16 cellular contexts compared by ENCODE assay signal in the genomic region with DNA sequence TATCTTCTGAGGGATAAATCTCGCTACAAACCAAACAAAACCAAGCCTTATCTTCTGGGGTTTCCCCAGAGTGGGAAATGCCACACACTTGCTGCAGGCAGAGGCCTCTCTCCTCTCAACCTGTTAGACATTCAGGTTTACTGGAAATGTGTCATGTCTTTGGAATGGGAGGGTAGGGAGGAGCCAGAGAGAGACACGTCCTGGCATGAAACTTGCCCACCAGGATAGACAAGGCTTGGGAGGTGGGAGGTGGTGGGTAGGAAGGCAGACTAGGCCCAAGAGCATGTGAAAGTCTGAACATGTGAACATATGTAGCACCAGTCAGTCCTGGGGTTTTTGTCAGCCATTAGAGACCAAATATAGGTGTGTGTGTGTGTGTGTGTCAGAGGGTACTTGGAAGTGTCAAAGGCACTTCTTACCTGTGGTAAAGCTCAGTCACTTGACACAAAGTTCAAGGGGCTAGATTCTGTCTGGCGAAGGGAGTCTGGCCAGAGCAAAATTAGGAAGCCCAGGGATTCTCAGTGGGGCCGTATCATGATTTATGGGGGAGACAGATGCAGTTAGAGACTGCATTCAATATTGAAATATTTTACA. TPM values are rescaled to one million over a fixed set of nuclear protein-coding genes. Genes with fewer than 3 reads are reported as not detected.
A peak's percentile ranks its signal among the peaks of the same experiment; 100 is the strongest.
DNase-seq lines count a peak whose midpoint lies in the region; ATAC-seq and TF ChIP-seq lines count a peak whose summit lies in the region.
"Had no signal": no experiment of that assay in that cellular context is flagged by ENCODE, and none has a peak within 500 bp of the region (broad histone marks: within the 10 kb centered on the region; RNA-seq: fewer than 3 reads in every experiment).

No MANE protein-coding gene starts in this region.

- H3K9me3 ChIP-seq in body of pancreas = no peaks in the 10 kb centered on the region
- H3K9me3 ChIP-seq: breast epithelium, ovary, stomach had no signal

- no peak for TF ChIP-seq POLR2A in body of pancreas (IDR thresholded peaks at IDR 0.05)

- DNase-seq in DMS53 (lab: John Stamatoyannopoulos, UW) (peak; percentile 29), DMS53 treated with DMSO at 0.1 percent for 48 hours (lab: John Stamatoyannopoulos, UW; ENCODE audit: unreplicated experiment) (no peak), body of pancreas (peak in 1 of 4 donors; percentile 19), kidney tubule cell (ENCODE audit: low spot score) (peak; percentile 94), ureter (ENCODE audit: low spot score) (peak; percentile 76), Ammon's horn (ENCODE audit: low spot score) (no peak), HCEC 1CT (no peak)
- no peak for DNase-seq in activated CD4-positive, alpha-beta T cell treated with anti-CD3 and anti-CD28 coated beads, Interleukin-2, amount 50 U/mL, for 48 hours
- DNase-seq: activated naive CD4-positive, alpha-beta T cell treated with anti-CD3 and anti-CD28 coated beads, Interleukin-2, amount 10 ng/mL, durations not matched to agents 7 days and 5 days; CD4-positive, alpha-beta T cell; GDM1; MV-4-11; ovary; stomach had no signal

- no peaks in the 10 kb centered on the region for H3K27me3 ChIP-seq in body of pancreas
- H3K27me3 ChIP-seq: breast epithelium, ovary, stomach had no signal

- peak overlapping the region; percentile 6 to 74 (median 42) for H3K27ac ChIP-seq in body of pancreas
- H3K27ac ChIP-seq: 22Rv1, breast epithelium, ovary, stomach had no signal

- no peaks in the 10 kb centered on the region for H3K36me3 ChIP-seq in body of pancreas (replicated peaks in 1 of 2; ENCODE audit: insufficient read depth in 1 of 2, low read depth in 2 of 2)
- H3K36me3 ChIP-seq: breast epithelium, ovary, stomach had no signal

- intact Hi-C loops in body of pancreas (cut with DNase I) = no loop called here

- peak; percentile 34 for ATAC-seq in body of pancreas

- 57 to 61% methylated on average over 4 of the region's 4 CpGs for WGBS in body of pancreas, 2 donors

- TF ChIP-seq CTCF in body of pancreas (IDR thresholded peaks at IDR 0.05) = no peak

- H3K4me3 ChIP-seq in body of pancreas = no peak overlapping the region
- H3K4me3 ChIP-seq: breast epithelium, ovary, stomach had no signal

- H3K4me1 ChIP-seq in body of pancreas = peaks cover 59% of the 10 kb centered on the region
- H3K4me1 ChIP-seq: breast epithelium had no signal

RNA-seq across cellular contexts. Expression of a gene that starts 32.4 kb away (rescaled TPM):
- total RNA-seq in body of pancreas = 10 to 100 TPM; 16.5 to 18.4 TPM
- total RNA-seq in ureter = 21.0 TPM

RNA-seq across cellular contexts. Expression of a gene that starts 55.8 kb away (rescaled TPM):
- total RNA-seq in body of pancreas (not detected), ureter (not detected)
- total RNA-seq: breast epithelium; CD4-positive, alpha-beta T cell; ovary; stomach had no signal

RNA-seq across cellular contexts. Expression of a gene that starts 56.6 kb away (rescaled TPM):
- total RNA-seq in body of pancreas = 10 to 100 TPM; 61.0 to 68.6 TPM
- 62.4 TPM for total RNA-seq in ureter

Comparison
In these comparisons a context has a peak if more than half of its experiments do, and no peak if none do; other contexts are left out.
1. DNase-seq: peak in DMS53 (single experiment), kidney tubule cell (single experiment) and ureter (single experiment); none in DMS53 treated with DMSO at 0.1 percent for 48 hours (single experiment), activated CD4-positive, alpha-beta T cell treated with anti-CD3 and anti-CD28 coated beads, Interleukin-2, amount 50 U/mL, for 48 hours (0 of 2), Ammon's horn (single experiment) and HCEC 1CT (single experiment).